ENCODE assay signal across 12 cellular contexts in the genomic region with DNA sequence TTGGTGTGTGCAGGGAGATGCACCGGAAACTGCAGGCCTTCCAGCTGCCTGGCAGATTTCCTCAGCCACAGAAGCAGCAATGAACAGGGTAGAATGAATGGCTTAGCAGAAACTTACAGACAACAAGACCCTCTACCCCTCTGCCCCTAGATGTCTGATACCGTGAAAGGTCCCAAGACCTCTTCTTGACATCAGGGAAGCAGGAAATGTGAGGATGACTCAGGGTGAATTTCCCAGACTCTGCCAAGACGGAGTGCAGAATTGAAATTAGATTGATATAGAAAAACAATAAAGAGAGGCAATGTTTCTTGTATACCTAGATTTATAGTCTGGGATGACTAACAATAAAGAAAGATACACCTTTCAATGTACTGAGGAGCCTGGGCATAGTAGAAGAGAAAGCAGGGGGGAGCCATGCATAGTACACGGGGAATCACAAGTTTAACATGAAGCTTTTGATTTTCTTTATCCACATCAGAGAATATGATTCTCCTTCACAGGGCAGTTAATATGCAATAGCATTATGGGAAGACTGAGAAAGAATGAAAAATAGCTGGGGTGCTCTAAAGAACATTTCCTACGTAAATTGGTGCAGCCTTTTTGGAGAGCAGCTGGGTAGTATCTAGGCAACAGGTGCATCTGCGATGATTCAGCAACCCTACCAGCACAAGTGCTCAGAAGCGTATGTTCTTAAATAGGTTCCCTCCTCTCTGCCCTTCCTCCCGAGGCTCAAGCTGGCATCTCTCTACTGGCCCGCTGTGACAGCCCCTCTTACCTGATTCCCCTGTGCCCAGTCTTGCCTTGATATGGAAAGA. TPM values are rescaled to one million over a fixed set of nuclear protein-coding genes. Genes with fewer than 3 reads are reported as not detected.
DNase-seq lines count a peak whose midpoint lies in the region; ATAC-seq and TF ChIP-seq lines count a peak whose summit lies in the region.
"Had no signal": no experiment of that assay in that cellular context is flagged by ENCODE, and none has a peak within 500 bp of the region (broad histone marks: within the 10 kb centered on the region; RNA-seq: fewer than 3 reads in every experiment).

No MANE protein-coding gene starts in this region.

- no peaks in the 10 kb centered on the region for H3K9me2 ChIP-seq in PC-3 (replicated peaks; ENCODE audit: low read length)

- no peak overlapping the region for H2AFZ ChIP-seq in PC-3 (ENCODE audit: low read length)

- POLR2A ChIA-PET in PC-3 (lab: Charles Lee; ENCODE audit: unreplicated experiment), result no interaction called here

- intact Hi-C loops in PC-3 (cut with micrococcal nuclease) (no loop called here), left colon (cut with DNase I, micrococcal nuclease) (no loop called here), posterior cingulate gyrus (cut with DNase I) (no loop called here)

- DNase-seq in DMS79 treated with DMSO at 0.1 percent for 48 hours (lab: John Stamatoyannopoulos, UW) (peak; percentile 50), PC-3 (peak; percentile 33), left colon (no peak), RKO (ENCODE audit: low spot score) (no peak), islet precursor cell (no peak), posterior cingulate gyrus (no peak)
- DNase-seq: Peyer's patch, stomach had no signal

- TF ChIP-seq CTCF in PC-3 (conservative IDR thresholded peaks at IDR 0.05; ENCODE audit: low read depth, low read length), result no peak

- H3K79me2 ChIP-seq in PC-3 (ENCODE audit: low read length), result no peaks in the 10 kb centered on the region

- H3K9me3 ChIP-seq in PC-3 (ENCODE audit: low read length), result no peaks in the 10 kb centered on the region
- H3K9me3 ChIP-seq: Peyer's patch, stomach had no signal

- BruUV-seq in PC-3 (replicated peaks; lab: Mats Ljungman, UMichigan), result no TSS peak

- CTCF ChIA-PET in PC-3 (lab: Charles Lee), result no interaction called here

- H3K9ac ChIP-seq in PC-3 (ENCODE audit: low read length), result no peak overlapping the region

- no peaks in the 10 kb centered on the region for H3K36me3 ChIP-seq in PC-3 (ENCODE audit: low read depth, low read length)
- H3K36me3 ChIP-seq: Peyer's patch, stomach had no signal

- H3K4me1 ChIP-seq in PC-3 (ENCODE audit: insufficient read depth, low read length), result peaks cover 19% of the 10 kb centered on the region; the same call in 1 of the 2 replicates
- H3K4me1 ChIP-seq: Peyer's patch had no signal

- H3K4me2 ChIP-seq in PC-3 (ENCODE audit: low read length), result 0 out of 2 replicates have a peak overlapping the region, but pooled peaks have one; percentile 15

- no peaks in the 10 kb centered on the region for H4K20me1 ChIP-seq in PC-3 (ENCODE audit: low read length)

- H3K4me3 ChIP-seq in PC-3 (ENCODE audit: low read length), result no peak overlapping the region
- H3K4me3 ChIP-seq: Peyer's patch, skin epidermis, stomach had no signal

- H3K27me3 ChIP-seq in PC-3 (ENCODE audit: low read length), result no peaks in the 10 kb centered on the region
- H3K27me3 ChIP-seq: Peyer's patch, stomach had no signal

- peak; percentile 47 for ATAC-seq in GM21447 (IDR thresholded peaks at IDR 0.05; ENCODE audit: unreplicated experiment)
- peak; percentile 53 for ATAC-seq in PC-3
- peak; percentile 49 for ATAC-seq in left colon
- ATAC-seq in HG02763 (IDR thresholded peaks at IDR 0.05; ENCODE audit: unreplicated experiment), result no peak

- peak overlapping the region; percentile 37 for H3K27ac ChIP-seq in PC-3 (ENCODE audit: low read length)

- no peaks in the 10 kb centered on the region for H3F3A ChIP-seq in PC-3 (ENCODE audit: low read length, unreplicated experiment)

RNA-seq across cellular contexts. Expression of a gene that starts 18.3 kb away (rescaled TPM):
- total RNA-seq in PC-3 (2014; rRNA removed) (not detected in 2 replicates), left colon (1 to 10 TPM; 2.3 to 2.7 TPM)
- total RNA-seq: H4, stomach had no signal

RNA-seq across cellular contexts. Expression of a gene that starts 58.4 kb away (rescaled TPM):
- 1.6 and 2.9 TPM in 2 replicates for total RNA-seq in PC-3 (2014; rRNA removed)
- total RNA-seq in left colon, result 1 to 10 TPM; 1.1 to 1.2 TPM

Comparison
In these comparisons a context has a peak if more than half of its experiments do, and no peak if none do; other contexts are left out.
1. DNase-seq: peak in DMS79 treated with DMSO at 0.1 percent for 48 hours (single experiment) and PC-3 (single experiment); none in left colon (0 of 2), RKO (single experiment), islet precursor cell (single experiment) and posterior cingulate gyrus (0 of 10).